17 cellular contexts compared by ENCODE assay signal in genomic region chr1:150021191-150021688, GRCh38. TPM values are rescaled to one million over a fixed set of nuclear protein-coding genes. Genes with fewer than 3 reads are reported as not detected.
DNase-seq lines count a peak whose midpoint lies in the region; ATAC-seq, FAIRE-seq and TF ChIP-seq lines count a peak whose summit lies in the region.
"Had no signal": no experiment of that assay in that cellular context is flagged by ENCODE, and none has a peak within 500 bp of the region (broad histone marks: within the 10 kb centered on the region; RNA-seq: fewer than 3 reads in every experiment).

No MANE protein-coding gene starts in this region.

- no peaks in the 10 kb centered on the region for H3K79me2 ChIP-seq in endothelial cell of umbilical vein (ENCODE audit: control insufficient read depth, insufficient read depth, low read length)

- H3K36me3 Mint-ChIP-seq in IgD-negative memory B cell, result no peaks in the 10 kb centered on the region
- no peaks in the 10 kb centered on the region for H3K36me3 Mint-ChIP-seq in nephron (ENCODE audit: low read depth)
- H3K36me3 Mint-ChIP-seq in activated CD4-positive, alpha-beta T cell treated with anti-CD3 and anti-CD28 coated beads for 36 hours (ENCODE audit: low read depth), result no peaks in the 10 kb centered on the region
- H3K36me3 Mint-ChIP-seq: memory B cell had no signal

- no peak for TF ChIP-seq POLR2A in endothelial cell of umbilical vein (IDR thresholded peaks at IDR 0.05; ENCODE audit: low read depth, low read length)

- H3K9me1 ChIP-seq in endothelial cell of umbilical vein (replicated peaks; ENCODE audit: control insufficient read depth, extremely low read depth, insufficient read depth, low read length), result no peaks in the 10 kb centered on the region

- in situ Hi-C loops in ACHN (cut with HindIII; ENCODE audit: low pct_ligation_motif_present, low pct_unique_long_range_greater_than_20kb, low sequenced_read_pairs), result no loop called here

- dilution Hi-C loops in endothelial cell of umbilical vein (cut with MboI; ENCODE audit: extremely low pct_ligation_motif_present, low sequenced_read_pairs), result no loop called here

- H2AFZ ChIP-seq in endothelial cell of umbilical vein (ENCODE audit: low read depth, low read length), result peak overlapping the region; percentile 52

- POLR2A ChIA-PET in endothelial cell of umbilical vein (lab: Charles Lee), result no interaction called here
- POLR2A ChIA-PET in activated CD4-positive, alpha-beta T cell treated with anti-CD3 and anti-CD28 coated beads for 36 hours (lab: Charles Lee), result no interaction called here

- no peak overlapping the region for H3K4me3 Mint-ChIP-seq in IgD-negative memory B cell
- H3K4me3 Mint-ChIP-seq in nephron, result no peak overlapping the region
- no peak overlapping the region for H3K4me3 Mint-ChIP-seq in activated CD4-positive, alpha-beta T cell treated with anti-CD3 and anti-CD28 coated beads for 36 hours
- H3K4me3 Mint-ChIP-seq: B cell; central memory CD8-positive, alpha-beta T cell; memory B cell had no signal

- H3K27ac Mint-ChIP-seq in IgD-negative memory B cell (peak overlapping the region in 2 of 3 donors; percentile 8 to 32), nephron (peak overlapping the region; percentile 23 to 70 (median 35))
- no peak overlapping the region for H3K27ac Mint-ChIP-seq in activated CD4-positive, alpha-beta T cell treated with anti-CD3 and anti-CD28 coated beads for 36 hours
- H3K27ac Mint-ChIP-seq: B cell, memory B cell had no signal

- peak; percentile 24 for FAIRE-seq in endothelial cell of umbilical vein (lab: Jason Lieb, UNC)
- FAIRE-seq: GM12878 had no signal

- H3K4me2 ChIP-seq in endothelial cell of umbilical vein (ENCODE audit: insufficient read depth, low read length), result peak overlapping the region; percentile 17

- no peak for ATAC-seq in HG02884 (IDR thresholded peaks at IDR 0.05; ENCODE audit: unreplicated experiment)
- ATAC-seq in activated CD4-positive, alpha-beta T cell treated with anti-CD3 and anti-CD28 coated beads for 36 hours, result no peak
- ATAC-seq: GM12878 had no signal

- no peaks in the 10 kb centered on the region for H3K36me3 ChIP-seq in endothelial cell of umbilical vein (ENCODE audit: control insufficient read depth in 2 of 2, extremely low read depth in 1 of 2, insufficient read depth in 2 of 2, low read length in 2 of 2)
- H3K36me3 ChIP-seq: ovary, SJCRH30 had no signal

- no peaks in the 10 kb centered on the region for H3K9me3 ChIP-seq in endothelial cell of umbilical vein (replicated peaks; ENCODE audit: control insufficient read depth, insufficient read depth, low read length)
- H3K9me3 ChIP-seq: ovary, SJCRH30 had no signal

- no peaks in the 10 kb centered on the region for H3K27me3 ChIP-seq in endothelial cell of umbilical vein (ENCODE audit: control insufficient read depth in 2 of 2, insufficient read depth in 2 of 2, low read length in 2 of 2)
- H3K27me3 ChIP-seq: ovary, SJCRH30 had no signal

- peaks cover 4 to 8% (median 7%) of the 10 kb centered on the region in 3 donors for H3K4me1 Mint-ChIP-seq in IgD-negative memory B cell
- H3K4me1 Mint-ChIP-seq in nephron, result peaks cover 8% of the 10 kb centered on the region
- H3K4me1 Mint-ChIP-seq in activated CD4-positive, alpha-beta T cell treated with anti-CD3 and anti-CD28 coated beads for 36 hours, result no peaks in the 10 kb centered on the region
- H3K4me1 Mint-ChIP-seq: central memory CD8-positive, alpha-beta T cell had no signal

- no peak overlapping the region for H3K4me3 ChIP-seq in endothelial cell of umbilical vein (replicated peaks in 1 of 3; ENCODE audit: insufficient read depth in 1 of 3, low read depth in 1 of 3, low read length in 3 of 3)
- H3K4me3 ChIP-seq: GM12878, ovary, SJCRH30 had no signal

- intact Hi-C loops in endothelial cell of umbilical vein (cut with micrococcal nuclease), result no loop called here
- intact Hi-C loops in activated CD4-positive, alpha-beta T cell treated with anti-CD3 and anti-CD28 coated beads for 36 hours (cut with DNase I, micrococcal nuclease), result no loop called here

- DNase-seq in ACHN (peak; percentile 60), endothelial cell of umbilical vein (ENCODE audit: low read depth, low spot score) (peak; percentile 53), NCI-H345 (lab: John Stamatoyannopoulos, UW) (no peak)
- DNase-seq in central memory CD4-positive, alpha-beta T cell, result no peak
- no peak for DNase-seq in activated CD4-positive, alpha-beta T cell treated with anti-CD3 and anti-CD28 coated beads for 36 hours
- DNase-seq: activated naive CD4-positive, alpha-beta T cell; GOT3; NCI-H2081 treated with DMSO at 0.1 percent for 48 hours; ovary had no signal

- BruUV-seq in endothelial cell of umbilical vein (replicated peaks; lab: Mats Ljungman, UMichigan), result no TSS peak

- no peak for TF ChIP-seq CTCF in endothelial cell of umbilical vein (IDR thresholded peaks at IDR 0.05; ENCODE audit: extremely low read depth in 1 of 2, insufficient read depth in 1 of 2, low read depth in 1 of 2, low read length in 2 of 2)
- no peak for TF ChIP-seq CTCF in nephron (IDR thresholded peaks at IDR 0.05; ENCODE audit: unreplicated experiment in 3 of 3)

- H3K27ac ChIP-seq in endothelial cell of umbilical vein (ENCODE audit: insufficient read depth, low read depth, low read length), result no peak overlapping the region
- H3K27ac ChIP-seq: ovary, SJCRH30 had no signal

- H3K9me3 Mint-ChIP-seq in IgD-negative memory B cell (no peaks in the 10 kb centered on the region), nephron (no peaks in the 10 kb centered on the region)
- no peaks in the 10 kb centered on the region for H3K9me3 Mint-ChIP-seq in activated CD4-positive, alpha-beta T cell treated with anti-CD3 and anti-CD28 coated beads for 36 hours (ENCODE audit: low read depth)
- H3K9me3 Mint-ChIP-seq: central memory CD8-positive, alpha-beta T cell; memory B cell had no signal

- H4K20me1 ChIP-seq in endothelial cell of umbilical vein (replicated peaks; ENCODE audit: control insufficient read depth, extremely low read depth, insufficient read depth, low read length), result no peaks in the 10 kb centered on the region

- peaks cover 1% of the 10 kb centered on the region for H3K27me3 Mint-ChIP-seq in IgD-negative memory B cell
- no peaks in the 10 kb centered on the region for H3K27me3 Mint-ChIP-seq in nephron (ENCODE audit: low read depth)
- H3K27me3 Mint-ChIP-seq in activated CD4-positive, alpha-beta T cell treated with anti-CD3 and anti-CD28 coated beads for 36 hours, result peaks cover 5% of the 10 kb centered on the region
- H3K27me3 Mint-ChIP-seq: central memory CD8-positive, alpha-beta T cell had no signal

- H3K4me1 ChIP-seq in endothelial cell of umbilical vein (ENCODE audit: control insufficient read depth, extremely low read depth, insufficient read depth, low read length), result peaks cover 8% of the 10 kb centered on the region
- H3K4me1 ChIP-seq: SJCRH30 had no signal

- H3K9ac ChIP-seq in endothelial cell of umbilical vein (replicated peaks; ENCODE audit: extremely low read depth, insufficient read depth, low read length), result no peak overlapping the region

- CTCF ChIA-PET in endothelial cell of umbilical vein (lab: Charles Lee), result no interaction called here
- CTCF ChIA-PET in activated CD4-positive, alpha-beta T cell treated with anti-CD3 and anti-CD28 coated beads for 36 hours (lab: Charles Lee), result no interaction called here

TF ChIP-seq in endothelial cell of umbilical vein, 7 proteins besides CTCF, POLR2A, EP300 and RAD21:
- no peak for TF ChIP-seq GATA2 (IDR thresholded peaks at IDR 0.05; ENCODE audit: insufficient read depth, insufficient read length, low read depth, low read length)
- TF ChIP-seq POLR2AphosphoS5 (IDR thresholded peaks at IDR 0.05; ENCODE audit: insufficient read depth, low read depth, low read length), result no peak
- no peak for TF ChIP-seq EZH2 (IDR thresholded peaks at IDR 0.05; ENCODE audit: borderline replicate concordance, low read depth, low read length, severe bottlenecking)
- no peak for TF ChIP-seq FOS (IDR thresholded peaks at IDR 0.05; ENCODE audit: borderline replicate concordance, insufficient read depth, low read length)
- no peak for TF ChIP-seq MYC (IDR thresholded peaks at IDR 0.05; ENCODE audit: low read depth, low read length)
- no peak for TF ChIP-seq JUN (IDR thresholded peaks at IDR 0.05; ENCODE audit: borderline replicate concordance, insufficient read depth, insufficient read length, low read depth)
- TF ChIP-seq MAX (IDR thresholded peaks at IDR 0.05; ENCODE audit: insufficient read depth, insufficient read length), result no peak
TF ChIP-seq in endothelial cell of umbilical vein: peak in this region for 0.

RNA-seq across cellular contexts. Expression of gene OTUD7B, which starts 10.7 kb away (rescaled TPM):
- 0.53 TPM for polyA plus RNA-seq in IgD-negative memory B cell
- 21.1 and 22.8 TPM in 2 replicates for total RNA-seq in endothelial cell of umbilical vein
- 3.2 and 4.3 TPM in 2 replicates for polyA plus RNA-seq in endothelial cell of umbilical vein
- polyA plus RNA-seq in endothelial cell of umbilical vein (2011; cell fraction: cytosol; rRNA removed), result 5.1 and 5.9 TPM in 2 replicates
- 8.4 and 10.1 TPM in 2 replicates for polyA plus RNA-seq in endothelial cell of umbilical vein (2011; cell fraction: nucleus; rRNA removed)
- polyA plus RNA-seq in endothelial cell of umbilical vein (2012), result 5.9 and 8.1 TPM in 2 replicates
- 20.6 and 23.3 TPM in 2 replicates for polyA minus RNA-seq in endothelial cell of umbilical vein
- polyA minus RNA-seq in endothelial cell of umbilical vein (2011; cell fraction: cytosol; rRNA and poly(A)+ RNA removed), result 11.6 TPM
- 11.4 and 15.8 TPM in 2 replicates for polyA minus RNA-seq in endothelial cell of umbilical vein (2011; cell fraction: nucleus; rRNA and poly(A)+ RNA removed)
- 10 to 100 TPM; 18.5 to 20.1 TPM for total RNA-seq in activated CD4-positive, alpha-beta T cell treated with anti-CD3 and anti-CD28 coated beads for 36 hours

RNA-seq across cellular contexts. Expression of gene VPS45, which starts 46.3 kb away (rescaled TPM):
- polyA plus RNA-seq in IgD-negative memory B cell, result 17.0 TPM
- 40.4 and 43.7 TPM in 2 replicates for total RNA-seq in endothelial cell of umbilical vein
- polyA plus RNA-seq in endothelial cell of umbilical vein, result 24.8 and 25.6 TPM in 2 replicates
- polyA plus RNA-seq in endothelial cell of umbilical vein (2011; cell fraction: cytosol; rRNA removed), result 24.3 and 29.1 TPM in 2 replicates
- polyA plus RNA-seq in endothelial cell of umbilical vein (2011; cell fraction: nucleus; rRNA removed), result 91.9 and 105 TPM in 2 replicates
- polyA plus RNA-seq in endothelial cell of umbilical vein (2012), result 25.4 and 49.7 TPM in 2 replicates
- polyA minus RNA-seq in endothelial cell of umbilical vein, result 28.0 and 34.1 TPM in 2 replicates
- 22.6 TPM for polyA minus RNA-seq in endothelial cell of umbilical vein (2011; cell fraction: cytosol; rRNA and poly(A)+ RNA removed)
- 47.1 and 58.2 TPM in 2 replicates for polyA minus RNA-seq in endothelial cell of umbilical vein (2011; cell fraction: nucleus; rRNA and poly(A)+ RNA removed)
- total RNA-seq in activated CD4-positive, alpha-beta T cell treated with anti-CD3 and anti-CD28 coated beads for 36 hours, result 10 to 100 TPM; 18.5 to 20.6 TPM

Comparison
In these comparisons a context has a peak if more than half of its experiments do, and no peak if none do; other contexts are left out.
1. DNase-seq: peak in ACHN (single experiment) and endothelial cell of umbilical vein (single experiment); none in NCI-H345 (single experiment), central memory CD4-positive, alpha-beta T cell (single experiment) and activated CD4-positive, alpha-beta T cell treated with anti-CD3 and anti-CD28 coated beads for 36 hours (single experiment).